34 cellular contexts compared by ENCODE assay signal in genomic region chr3:126309162-126309561, GRCh38. TPM values are rescaled to one million over a fixed set of nuclear protein-coding genes. Genes with fewer than 3 reads are reported as not detected.
"Had no signal": no experiment of that assay in that cellular context is flagged by ENCODE, and none has a peak within 500 bp of the region (broad histone marks: within the 10 kb centered on the region; RNA-seq: fewer than 3 reads in every experiment).

No MANE protein-coding gene starts in this region.

- H3K27ac ChIP-seq: ascending aorta, cardiac muscle cell, colonic mucosa, dorsolateral prefrontal cortex, gastrocnemius medialis, left lung, lower lobe of right lung, ovary, skin epidermis, thoracic aorta, uterus had no signal

- H3K9me3 Mint-ChIP-seq: activated naive CD4-positive, alpha-beta T cell treated with anti-CD3 and anti-CD28 coated beads, Interleukin-2, amount 10 ng/mL, durations not matched to agents 7 days and 5 days; T-helper 1 cell treated with Interleukin-12 subunit alpha and Interleukin-12 subunit beta and Interleukin-4 antibody, amounts not matched to agents 30 μg/mL and 1 μg/mL, for 36 hours; type B pancreatic cell had no signal

- H3K4me3 Mint-ChIP-seq: activated naive CD4-positive, alpha-beta T cell treated with anti-CD3 and anti-CD28 coated beads, Interleukin-2, amount 10 ng/mL, durations not matched to agents 7 days and 5 days; activated naive CD8-positive, alpha-beta T cell treated with anti-CD3 and anti-CD28 coated beads, Interleukin-2, amount 10 ng/mL, durations not matched to agents 7 days and 5 days; activated T-cell treated with anti-CD3 and anti-CD28 coated beads, Interleukin-2, amount 50 U/mL, for 24 hours; brain; nephron progenitor cell; stimulated activated effector memory CD8-positive, alpha-beta T cell treated with anti-CD3 and anti-CD28 coated beads, Interleukin-12 subunit alpha, Interleukin-12 subunit beta, amount 100 ng/mL, for 72 hours; stimulated activated naive CD8-positive, alpha-beta T cell treated with anti-CD3 and anti-CD28 coated beads, Interleukin-15, Interleukin-2, amounts not matched to agents 100 ng/mL and 50 ng/mL, for 24 hours; T-helper 1 cell treated with Interleukin-12 subunit alpha and Interleukin-12 subunit beta and Interleukin-4 antibody, amounts not matched to agents 30 μg/mL and 1 μg/mL, for 36 hours; type B pancreatic cell had no signal

- H3K4me1 ChIP-seq: ascending aorta, colonic mucosa, gastrocnemius medialis, left lung, lower lobe of right lung, uterus had no signal

- H3K27me3 Mint-ChIP-seq: type B pancreatic cell had no signal

- H3K4me1 Mint-ChIP-seq: activated naive CD4-positive, alpha-beta T cell treated with anti-CD3 and anti-CD28 coated beads, Interleukin-2, amount 10 ng/mL, durations not matched to agents 7 days and 5 days; activated naive CD8-positive, alpha-beta T cell treated with anti-CD3 and anti-CD28 coated beads, Interleukin-2, amount 10 ng/mL, durations not matched to agents 7 days and 5 days; brain; nephron progenitor cell; stimulated activated effector memory CD8-positive, alpha-beta T cell treated with anti-CD3 and anti-CD28 coated beads, Interleukin-12 subunit alpha, Interleukin-12 subunit beta, amount 100 ng/mL, for 72 hours had no signal

- H3K9me3 ChIP-seq: ascending aorta, colonic mucosa, gastrocnemius medialis, lower lobe of right lung, mucosa of descending colon, ovary, thoracic aorta, uterus had no signal

- H3K36me3 Mint-ChIP-seq: activated naive CD4-positive, alpha-beta T cell treated with anti-CD3 and anti-CD28 coated beads, Interleukin-2, amount 10 ng/mL, durations not matched to agents 7 days and 5 days; activated naive CD8-positive, alpha-beta T cell treated with anti-CD3 and anti-CD28 coated beads, Interleukin-2, amount 10 ng/mL, durations not matched to agents 7 days and 5 days; brain; type B pancreatic cell had no signal

- DNase-seq: activated CD4-positive, alpha-beta T cell treated with anti-CD3 and anti-CD28 coated beads for 4 hours; activated CD4-positive, alpha-beta T cell treated with anti-CD3 and anti-CD28 coated beads, Interleukin-2, amount 50 U/mL, for 48 hours; activated CD4-positive, CD25-positive, alpha-beta regulatory T cell; activated CD8-positive, alpha-beta memory T cell treated with anti-CD3 and anti-CD28 coated beads, Interleukin-2, amount 50 U/mL, for 4 hours; activated gamma-delta T cell; activated naive CD4-positive, alpha-beta T cell treated with anti-CD3 and anti-CD28 coated beads, Interleukin-2, amount 10 ng/mL, durations not matched to agents 7 days and 5 days; activated naive CD8-positive, alpha-beta T cell treated with anti-CD3 and anti-CD28 coated beads, Interleukin-2, amount 10 ng/mL, durations not matched to agents 7 days and 5 days; activated T-cell treated with anti-CD3 and anti-CD28 coated beads, Interleukin-2, amount 50 U/mL, for 24 hours; cerebellar nuclear complex; colonic mucosa; dorsolateral prefrontal cortex; effector memory CD4-positive, alpha-beta T cell; gastrocnemius medialis; lower lobe of right lung; mesendoderm; mucosa of descending colon; nephron progenitor cell; stimulated activated CD4-positive, alpha-beta T cell treated with anti-CD3 and anti-CD28 coated beads, Interleukin-4, amount 100 ng/mL, for 24 hours; T-helper 9 cell; uterus had no signal

- H3K27ac Mint-ChIP-seq: activated naive CD4-positive, alpha-beta T cell treated with anti-CD3 and anti-CD28 coated beads, Interleukin-2, amount 10 ng/mL, durations not matched to agents 7 days and 5 days; activated naive CD8-positive, alpha-beta T cell treated with anti-CD3 and anti-CD28 coated beads, Interleukin-2, amount 10 ng/mL, durations not matched to agents 7 days and 5 days; activated T-cell treated with anti-CD3 and anti-CD28 coated beads, Interleukin-2, amount 50 U/mL, for 24 hours; brain; nephron progenitor cell; progenitor cell of endocrine pancreas; stimulated activated effector memory CD8-positive, alpha-beta T cell treated with anti-CD3 and anti-CD28 coated beads, Interleukin-12 subunit alpha, Interleukin-12 subunit beta, amount 100 ng/mL, for 72 hours; stimulated activated naive CD8-positive, alpha-beta T cell treated with anti-CD3 and anti-CD28 coated beads, Interleukin-15, Interleukin-2, amounts not matched to agents 100 ng/mL and 50 ng/mL, for 24 hours; T-helper 1 cell treated with Interleukin-12 subunit alpha and Interleukin-12 subunit beta and Interleukin-4 antibody, amounts not matched to agents 30 μg/mL and 1 μg/mL, for 36 hours; type B pancreatic cell had no signal

- H3K27me3 ChIP-seq: ascending aorta, cardiac muscle cell, colonic mucosa, dorsolateral prefrontal cortex, gastrocnemius medialis, left lung, ovary, uterus had no signal

- ATAC-seq: gastrocnemius medialis; left lung; lower lobe of right lung; mucosa of descending colon; sciatic nerve; stimulated activated effector memory CD8-positive, alpha-beta T cell treated with anti-CD3 and anti-CD28 coated beads, Interleukin-12 subunit alpha, Interleukin-12 subunit beta, amount 100 ng/mL, for 72 hours had no signal

- H3K36me3 ChIP-seq: ascending aorta, cardiac muscle cell, colonic mucosa, gastrocnemius medialis, left lung, lower lobe of right lung, ovary, thoracic aorta, uterus had no signal

- H3K4me3 ChIP-seq: ascending aorta, cardiac muscle cell, colonic mucosa, dorsolateral prefrontal cortex, gastrocnemius medialis, left lung, lower lobe of right lung, mucosa of descending colon, ovary, skin epidermis, thoracic aorta, uterus had no signal

RNA-seq across cellular contexts. Expression of gene KLF15, which starts 48.0 kb away (rescaled TPM):
- total RNA-seq: epithelial cell of proximal tubule had no signal
